ENCODE assay signal across 8 cellular contexts in the genomic region with DNA sequence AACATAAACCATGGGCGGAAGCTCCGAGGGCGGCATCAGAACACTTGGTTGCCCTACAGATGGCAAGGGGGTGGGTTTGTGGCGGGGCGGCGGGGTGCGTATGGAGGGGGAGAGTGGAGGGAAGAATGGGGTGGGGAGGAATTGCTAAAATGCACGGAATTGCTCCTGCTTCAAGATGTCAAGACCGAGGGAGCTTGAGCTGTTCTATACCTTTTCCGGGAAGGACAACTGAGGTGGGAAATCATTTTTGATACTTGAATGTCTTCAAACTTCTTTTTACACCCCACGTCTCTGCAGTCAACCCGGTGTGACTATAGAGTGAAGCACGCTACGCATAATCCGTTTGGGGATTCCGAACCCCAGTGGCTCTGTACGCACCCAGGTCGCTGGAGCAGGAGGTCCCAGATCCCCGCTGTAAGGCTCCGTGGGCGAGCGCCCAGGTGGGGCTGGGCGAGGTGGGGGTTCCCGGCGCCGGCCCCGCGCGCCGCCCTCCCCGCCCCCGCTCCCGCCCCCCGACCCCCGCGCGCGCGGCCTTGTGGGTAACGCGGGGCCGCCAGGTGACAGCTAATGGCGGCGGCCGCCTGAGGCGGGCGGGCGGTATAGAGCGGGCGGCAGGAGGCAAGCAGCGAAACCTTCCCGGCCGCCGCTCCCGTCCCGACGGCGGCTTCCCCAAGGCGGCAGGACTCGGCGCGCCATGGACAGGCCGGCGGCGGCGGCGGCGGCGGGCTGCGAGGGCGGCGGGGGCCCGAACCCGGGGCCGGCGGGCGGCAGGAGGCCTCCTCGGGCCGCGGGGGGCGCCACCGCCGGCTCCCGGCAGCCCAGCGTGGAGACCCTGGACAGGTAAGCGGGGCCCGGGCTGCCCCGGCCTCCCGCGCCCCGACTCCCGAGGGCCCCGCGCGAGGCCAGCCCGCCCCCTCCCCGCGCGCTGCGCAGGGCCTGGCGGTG. TPM values are rescaled to one million over a fixed set of nuclear protein-coding genes. Genes with fewer than 3 reads are reported as not detected.
DNase-seq lines count a peak whose midpoint lies in the region; ATAC-seq and TF ChIP-seq lines count a peak whose summit lies in the region.

A gene (plus strand): TSS at position 560 of the 945 bp plus-strand sequence. CDS start 135 bp downstream, at position 695.

- H3K9me3 ChIP-seq in neuron (ENCODE audit: low read length) (no peaks in the 10 kb centered on the region), uterus (no peaks in the 10 kb centered on the region)

- H3K4me1 ChIP-seq in neuron (ENCODE audit: insufficient read depth, low read length) (peaks cover 8% of the 10 kb centered on the region), uterus (no peaks in the 10 kb centered on the region)

- peak in 1 of 2 donors; percentile 38 for TF ChIP-seq POLR2A in uterus (IDR thresholded peaks at IDR 0.05)

- H2AFZ ChIP-seq in neuron (ENCODE audit: low read depth, low read length): peak within 1 kb of the TSS; percentile 49

- DNase-seq in NCI-H1436 (lab: John Stamatoyannopoulos, UW) (peak; percentile 61), NCI-H1436 treated with DMSO at 0.1 percent for 48 hours (lab: John Stamatoyannopoulos, UW) (no peak), NCI-H510A (lab: John Stamatoyannopoulos, UW) (peak; percentile 46), activated T-helper 1 cell treated with Interleukin-2 at 50 U/mL for 16 hours (ENCODE audit: low read depth) (peak; percentile 40), fibroblast of the aortic adventitia (ENCODE audit: low read depth) (no peak), uterus (peak in 1 of 2 donors; percentile 39)

- no peak for TF ChIP-seq CTCF in fibroblast of the aortic adventitia (IDR thresholded peaks at IDR 0.05; ENCODE audit: insufficient read depth, low read length)
- no peak for TF ChIP-seq CTCF in uterus (IDR thresholded peaks at IDR 0.05)

- peak within 1 kb of the TSS; percentile 72 for H3K4me3 ChIP-seq in fibroblast of the aortic adventitia (ENCODE audit: low read depth, low read length)
- H3K4me3 ChIP-seq in neuron (ENCODE audit: low read length): peak within 1 kb of the TSS; percentile 62
- peak within 1 kb of the TSS; percentile 44 to 57 for H3K4me3 ChIP-seq in uterus

- intact Hi-C loops in uterus (cut with DNase I; ENCODE audit: low total_unique reads): no loop called here

- H3K36me3 ChIP-seq in neuron (ENCODE audit: insufficient read depth, low read length) (no peaks in the 10 kb centered on the region), uterus (no peaks in the 10 kb centered on the region)

- H3K27me3 ChIP-seq in neuron (ENCODE audit: insufficient read depth, low read length): no peaks in the 10 kb centered on the region
- no peaks in the 10 kb centered on the region for H3K27me3 ChIP-seq in uterus

- ATAC-seq in HG02852 (IDR thresholded peaks at IDR 0.05; ENCODE audit: unreplicated experiment): peak; percentile 43

- H3K27ac ChIP-seq in uterus: peak within 1 kb of the TSS; percentile 82 to 83

RNA-seq across cellular contexts. Expression of the gene that starts here (rescaled TPM):
- total RNA-seq in fibroblast of the aortic adventitia (ENCODE audit: low replicate concordance) (9.2 and 21.6 TPM in 2 replicates), uterus (10 to 100 TPM in 3 of 4 donors, 1 to 10 TPM in 1; 1.2 to 32.1 (median 20.6) TPM)

Comparison
In these comparisons a context has a peak if more than half of its experiments do, and no peak if none do; other contexts are left out.
1. DNase-seq: peak in NCI-H1436 (single experiment), NCI-H510A (single experiment) and activated T-helper 1 cell treated with Interleukin-2 at 50 U/mL for 16 hours (single experiment); none in NCI-H1436 treated with DMSO at 0.1 percent for 48 hours (single experiment) and fibroblast of the aortic adventitia (single experiment).
2. Peak in every context shown above with its lines, with median percentiles within 50 percentile points of each other: H3K4me3 ChIP-seq.